In genomic region chr10:68331455-68332258, GRCh38 we compare ENCODE assay signal across 1 cellular context.
A peak's percentile ranks its signal among the peaks of the same experiment; 100 is the strongest.
TF ChIP-seq lines count a peak whose summit lies in the region.

TSS of gene HNRNPH3 (plus strand) at chr10:68332064. CDS start at chr10:68337222, 5,158 bp downstream.

TF ChIP-seq in HepG2, 621 proteins besides CTCF, POLR2A, EP300 and RAD21 (continued from another document and continues in another):
- TF ChIP-seq CREM (IDR thresholded peaks at IDR 0.05) (peak; percentile 32; the same call in 1 of the 2 replicates), CREM (CRISPR knock-in tag; IDR thresholded peaks at IDR 0.05) (no peak), ZNF749 (CRISPR knock-in tag; IDR thresholded peaks at IDR 0.05; ENCODE audit: borderline replicate concordance) (peak; percentile 93; the same call in 1 of the 2 replicates), SMARCE1 (IDR thresholded peaks at IDR 0.05; ENCODE audit: borderline replicate concordance) (no peak), ZNF574 (CRISPR knock-in tag; IDR thresholded peaks at IDR 0.05) (peak; percentile 85), CREB1 (IDR thresholded peaks at IDR 0.05) (no peak), CREB1 (CRISPR knock-in tag; IDR thresholded peaks at IDR 0.05) (0 out of 2 replicates have a peak, but pooled peaks have one; percentile 29), ZSCAN29 (CRISPR knock-in tag; conservative IDR thresholded peaks at IDR 0.05) (0 out of 2 replicates have a peak, but pooled peaks have one; percentile 34), NRL (CRISPR knock-in tag; IDR thresholded peaks at IDR 0.05; ENCODE audit: borderline replicate concordance) (no peak), ZNF747 (CRISPR knock-in tag; IDR thresholded peaks at IDR 0.05; ENCODE audit: borderline replicate concordance) (peak; percentile 95), NFE2 (CRISPR knock-in tag; IDR thresholded peaks at IDR 0.05) (no peak), ZBTB46 (CRISPR knock-in tag; IDR thresholded peaks at IDR 0.05; ENCODE audit: borderline replicate concordance) (no peak; the same call in 1 of the 2 replicates), ZNF292 (CRISPR knock-in tag; IDR thresholded peaks at IDR 0.05; ENCODE audit: borderline replicate concordance, low read depth) (peak; percentile 63; the same call in 1 of the 2 replicates), RNF2 (conservative IDR thresholded peaks at IDR 0.05; ENCODE audit: low read depth) (no peak; the same call in none of the 2 replicates), ZNF572 (CRISPR knock-in tag; IDR thresholded peaks at IDR 0.05) (peak; percentile 40; the same call in 1 of the 2 replicates), TOE1 (CRISPR knock-in tag; IDR thresholded peaks at IDR 0.05) (no peak; the same call in 1 of the 2 replicates), ZNF510 (CRISPR knock-in tag; IDR thresholded peaks at IDR 0.05; ENCODE audit: low read depth) (peak; percentile 95), PTBP1 (IDR thresholded peaks at IDR 0.05; ENCODE audit: low read depth, low read length, poor library complexity, severe bottlenecking) (no peak), E2F5 (CRISPR knock-in tag; conservative IDR thresholded peaks at IDR 0.05) (peak; percentile 54; the same call in 1 of the 2 replicates), SP2 (CRISPR knock-in tag; IDR thresholded peaks at IDR 0.05) (no peak; the same call in 1 of the 2 replicates), TEAD3 (CRISPR knock-in tag; optimal IDR thresholded peaks at IDR 0.05; ENCODE audit: borderline replicate concordance) (peak; percentile 85), GTF2F1 (IDR thresholded peaks at IDR 0.05; ENCODE audit: low read length) (peak; percentile 91), ZNF770 (CRISPR knock-in tag; IDR thresholded peaks at IDR 0.05) (no peak), TFDP2 (CRISPR knock-in tag; IDR thresholded peaks at IDR 0.05) (peak; percentile 89), ASH2L (IDR thresholded peaks at IDR 0.05; ENCODE audit: insufficient read length, low read depth, low read length) (peak; percentile 82), PPARG (CRISPR knock-in tag; conservative IDR thresholded peaks at IDR 0.05) (peak; percentile 6; the same call in 1 of the 2 replicates), ZSCAN21 (CRISPR knock-in tag; IDR thresholded peaks at IDR 0.05; ENCODE audit: borderline replicate concordance) (peak; percentile 96), ZNF281 (CRISPR knock-in tag; IDR thresholded peaks at IDR 0.05; ENCODE audit: borderline replicate concordance) (peak; percentile 98), HCFC1 (IDR thresholded peaks at IDR 0.05; ENCODE audit: low read depth, low read length) (peak; percentile 37; the same call in 1 of the 2 replicates), ZNF180 (CRISPR knock-in tag; IDR thresholded peaks at IDR 0.05; ENCODE audit: borderline replicate concordance, low read depth) (no peak), MIER3 (CRISPR knock-in tag; IDR thresholded peaks at IDR 0.05; ENCODE audit: borderline replicate concordance) (peak; percentile 70; the same call in 1 of the 2 replicates), ATF4 (CRISPR knock-in tag; IDR thresholded peaks at IDR 0.05) (peak in 1 of 2 experiments; percentile 83; a peak in 2 of 4 replicates), ZNF20 (CRISPR knock-in tag; IDR thresholded peaks at IDR 0.05) (no peak), ZNF432 (CRISPR knock-in tag; IDR thresholded peaks at IDR 0.05; ENCODE audit: borderline replicate concordance) (peak; percentile 75), GPBP1L1 (CRISPR knock-in tag; IDR thresholded peaks at IDR 0.05) (no peak), ZNF124 (CRISPR knock-in tag; IDR thresholded peaks at IDR 0.05) (peak; percentile 99), THYN1 (CRISPR knock-in tag; IDR thresholded peaks at IDR 0.05; ENCODE audit: borderline replicate concordance, low read depth) (no peak), PAF1 (CRISPR knock-in tag; IDR thresholded peaks at IDR 0.05) (no peak), GATAD1 (CRISPR knock-in tag; IDR thresholded peaks at IDR 0.05) (peak; percentile 86), ZNF615 (CRISPR knock-in tag; IDR thresholded peaks at IDR 0.05; ENCODE audit: borderline replicate concordance) (no peak), EZH2 (conservative IDR thresholded peaks at IDR 0.05; ENCODE audit: low read depth, low read length) (no peak)
- TF ChIP-seq, protein P1, sequence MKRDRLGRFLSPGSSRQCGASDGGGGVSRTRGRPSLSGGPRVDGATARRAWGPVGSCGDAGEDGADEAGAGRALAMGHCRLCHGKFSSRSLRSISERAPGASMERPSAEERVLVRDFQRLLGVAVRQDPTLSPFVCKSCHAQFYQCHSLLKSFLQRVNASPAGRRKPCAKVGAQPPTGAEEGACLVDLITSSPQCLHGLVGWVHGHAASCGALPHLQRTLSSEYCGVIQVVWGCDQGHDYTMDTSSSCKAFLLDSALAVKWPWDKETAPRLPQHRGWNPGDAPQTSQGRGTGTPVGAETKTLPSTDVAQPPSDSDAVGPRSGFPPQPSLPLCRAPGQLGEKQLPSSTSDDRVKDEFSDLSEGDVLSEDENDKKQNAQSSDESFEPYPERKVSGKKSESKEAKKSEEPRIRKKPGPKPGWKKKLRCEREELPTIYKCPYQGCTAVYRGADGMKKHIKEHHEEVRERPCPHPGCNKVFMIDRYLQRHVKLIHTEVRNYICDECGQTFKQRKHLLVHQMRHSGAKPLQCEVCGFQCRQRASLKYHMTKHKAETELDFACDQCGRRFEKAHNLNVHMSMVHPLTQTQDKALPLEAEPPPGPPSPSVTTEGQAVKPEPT (CRISPR knock-in tag; IDR thresholded peaks at IDR 0.05; ENCODE audit: low read depth): no peak
- TF ChIP-seq, protein P2, sequence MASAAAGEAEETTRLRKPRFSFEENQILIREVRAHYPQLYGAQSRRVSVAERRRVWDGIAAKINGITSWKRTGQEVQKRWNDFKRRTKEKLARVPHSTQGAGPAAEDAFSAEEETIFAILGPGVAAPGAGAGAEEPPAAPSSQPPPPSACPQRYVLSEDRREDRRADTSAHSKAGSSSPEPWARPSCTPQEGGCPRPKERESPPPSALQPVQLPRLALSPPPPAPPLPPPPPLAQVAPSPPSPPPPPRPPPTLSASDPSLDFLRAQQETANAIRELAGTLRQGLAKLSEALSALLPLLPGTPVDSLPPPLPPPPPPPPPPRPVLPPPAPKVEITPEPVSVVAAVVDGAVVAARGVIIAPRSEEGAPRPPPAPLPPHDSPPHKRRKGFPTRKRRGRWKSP (CRISPR knock-in tag; IDR thresholded peaks at IDR 0.05): peak; percentile 81
- TF ChIP-seq, protein P3, sequence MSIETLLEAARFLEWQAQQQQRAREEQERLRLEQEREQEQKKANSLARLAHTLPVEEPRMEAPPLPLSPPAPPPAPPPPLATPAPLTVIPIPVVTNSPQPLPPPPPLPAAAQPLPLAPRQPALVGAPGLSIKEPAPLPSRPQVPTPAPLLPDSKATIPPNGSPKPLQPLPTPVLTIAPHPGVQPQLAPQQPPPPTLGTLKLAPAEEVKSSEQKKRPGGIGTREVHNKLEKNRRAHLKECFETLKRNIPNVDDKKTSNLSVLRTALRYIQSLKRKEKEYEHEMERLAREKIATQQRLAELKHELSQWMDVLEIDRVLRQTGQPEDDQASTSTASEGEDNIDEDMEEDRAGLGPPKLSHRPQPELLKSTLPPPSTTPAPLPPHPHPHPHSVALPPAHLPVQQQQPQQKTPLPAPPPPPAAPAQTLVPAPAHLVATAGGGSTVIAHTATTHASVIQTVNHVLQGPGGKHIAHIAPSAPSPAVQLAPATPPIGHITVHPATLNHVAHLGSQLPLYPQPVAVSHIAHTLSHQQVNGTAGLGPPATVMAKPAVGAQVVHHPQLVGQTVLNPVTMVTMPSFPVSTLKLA (IDR thresholded peaks at IDR 0.05): 0 out of 2 replicates have a peak, but pooled peaks have one; percentile 12
